Comparison of ENCODE assay signal across 8 cellular contexts in genomic region chr10:50367732-50368131, GRCh38.
A peak's percentile ranks its signal among the peaks of the same experiment; 100 is the strongest.
DNase-seq lines count a peak whose midpoint lies in the region; ATAC-seq, FAIRE-seq and TF ChIP-seq lines count a peak whose summit lies in the region.

No MANE protein-coding gene starts in this region.

- H4K20me1 ChIP-seq in DOHH2 (ENCODE audit: control insufficient read depth, insufficient read depth, low read depth, low read length): no peaks in the 10 kb centered on the region

- intact Hi-C loops in naive thymus-derived CD4-positive, alpha-beta T cell (cut with micrococcal nuclease): loop anchor here (1.0 to 5.0 kb wide), 2 partner anchors 50 to 286 kb away; no protein-coding TSS in a partner anchor
- intact Hi-C loops in activated T-helper 1 cell treated with anti-CD3 and anti-CD28 coated beads, Interleukin-12 subunit alpha, Interleukin-12 subunit beta, Interleukin-2, Interleukin-4 antibody, amounts not matched to agents 30 ng/mL and 10 ng/mL and 1 ng/mL, durations not matched to agents 14 hours and 24 hours and 36 hours (cut with micrococcal nuclease): loop anchor here (1.0 kb wide), 1 partner anchor 54 kb away; no protein-coding TSS in a partner anchor

- H3K27ac ChIP-seq in DOHH2 (ENCODE audit: low read depth, low read length): no peak overlapping the region
- no peak overlapping the region for H3K27ac ChIP-seq in naive thymus-derived CD4-positive, alpha-beta T cell (ENCODE audit: low read depth, low read length)

- POLR2A ChIA-PET in naive thymus-derived CD4-positive, alpha-beta T cell (lab: Charles Lee): interaction anchor here (0.6 kb wide), 1 partner anchor 83 kb away, joined by 3 read pairs; no protein-coding TSS in a partner anchor

- H3K36me3 Mint-ChIP-seq in naive thymus-derived CD4-positive, alpha-beta T cell: peaks cover 11 to 62% (median 48%) of the 10 kb centered on the region in 5 donors
- peaks cover 24% of the 10 kb centered on the region for H3K36me3 Mint-ChIP-seq in T-helper 2 cell treated with Interferon-gamma antibody and Interleukin-4, amounts not matched to agents 5 μg/mL and 100 μg/mL, for 36 hours (ENCODE audit: low read depth)
- no peaks in the 10 kb centered on the region for H3K36me3 Mint-ChIP-seq in mesothelial cell of epicardium
- H3K36me3 Mint-ChIP-seq in activated T-helper 1 cell treated with anti-CD3 and anti-CD28 coated beads, Interleukin-12 subunit alpha, Interleukin-12 subunit beta, Interleukin-2, Interleukin-4 antibody, amounts not matched to agents 30 ng/mL and 10 ng/mL and 1 ng/mL, durations not matched to agents 14 hours and 24 hours and 36 hours (ENCODE audit: low read depth): peaks cover 26% of the 10 kb centered on the region

- H3K36me3 ChIP-seq in DOHH2 (ENCODE audit: control insufficient read depth, low read length) (no peaks in the 10 kb centered on the region), bronchial epithelial cell (ENCODE audit: control insufficient read depth, insufficient read depth, low read length) (no peaks in the 10 kb centered on the region)
- peaks cover 0 to 7% (median 0%) of the 10 kb centered on the region in 3 experiments for H3K36me3 ChIP-seq in naive thymus-derived CD4-positive, alpha-beta T cell (ENCODE audit: control insufficient read depth in 2 of 3, insufficient read depth in 3 of 3, low read length in 3 of 3)

- H3K27me3 ChIP-seq in DOHH2 (ENCODE audit: control insufficient read depth, low read length): no peaks in the 10 kb centered on the region
- H3K27me3 ChIP-seq in bronchial epithelial cell (ENCODE audit: control insufficient read depth, insufficient read depth, low read length): no peaks in the 10 kb centered on the region
- no peaks in the 10 kb centered on the region for H3K27me3 ChIP-seq in naive thymus-derived CD4-positive, alpha-beta T cell (ENCODE audit: control insufficient read depth in 2 of 2, insufficient read depth in 2 of 2, low read length in 2 of 2)

- no peaks in the 10 kb centered on the region for H3K79me2 ChIP-seq in DOHH2 (ENCODE audit: control insufficient read depth, low read length)

- no peaks in the 10 kb centered on the region for H3K9me2 ChIP-seq in DOHH2 (replicated peaks; ENCODE audit: control insufficient read depth, low read length)

- H3K4me2 ChIP-seq in DOHH2 (ENCODE audit: low read length): no peak overlapping the region

- no peak overlapping the region for H3K27ac Mint-ChIP-seq in naive thymus-derived CD4-positive, alpha-beta T cell
- H3K27ac Mint-ChIP-seq in T-helper 2 cell treated with Interferon-gamma antibody and Interleukin-4, amounts not matched to agents 5 μg/mL and 100 μg/mL, for 36 hours: no peak overlapping the region
- no peak overlapping the region for H3K27ac Mint-ChIP-seq in mesothelial cell of epicardium
- no peak overlapping the region for H3K27ac Mint-ChIP-seq in activated T-helper 1 cell treated with anti-CD3 and anti-CD28 coated beads, Interleukin-12 subunit alpha, Interleukin-12 subunit beta, Interleukin-2, Interleukin-4 antibody, amounts not matched to agents 30 ng/mL and 10 ng/mL and 1 ng/mL, durations not matched to agents 14 hours and 24 hours and 36 hours

- DNase-seq in HuH-7 (ENCODE audit: low spot score) (peak; percentile 38), bronchial epithelial cell (ENCODE audit: low read depth) (peak; percentile 26), mesothelial cell of epicardium (ENCODE audit: low spot score in 2 of 2, unreplicated experiment in 2 of 2) (no peak), ecto neural progenitor cell (ENCODE audit: low spot score) (no peak)
- DNase-seq in naive thymus-derived CD4-positive, alpha-beta T cell: peak in 1 of 9 donors; percentile 5
- DNase-seq in T-helper 2 cell treated with Interferon-gamma antibody and Interleukin-4, amounts not matched to agents 5 μg/mL and 100 μg/mL, for 36 hours (ENCODE audit: low spot score): no peak
- no peak for DNase-seq in activated T-helper 1 cell treated with anti-CD3 and anti-CD28 coated beads, Interleukin-12 subunit alpha, Interleukin-12 subunit beta, Interleukin-2, Interleukin-4 antibody, amounts not matched to agents 30 ng/mL and 10 ng/mL and 1 ng/mL, durations not matched to agents 14 hours and 24 hours and 36 hours (ENCODE audit: low spot score)

- peaks cover 0 to 23% (median 6%) of the 10 kb centered on the region in 11 donors for H3K9me3 Mint-ChIP-seq in naive thymus-derived CD4-positive, alpha-beta T cell
- peaks cover 10% of the 10 kb centered on the region for H3K9me3 Mint-ChIP-seq in T-helper 2 cell treated with Interferon-gamma antibody and Interleukin-4, amounts not matched to agents 5 μg/mL and 100 μg/mL, for 36 hours
- peaks cover 8% of the 10 kb centered on the region for H3K9me3 Mint-ChIP-seq in mesothelial cell of epicardium
- peaks cover 7% of the 10 kb centered on the region for H3K9me3 Mint-ChIP-seq in activated T-helper 1 cell treated with anti-CD3 and anti-CD28 coated beads, Interleukin-12 subunit alpha, Interleukin-12 subunit beta, Interleukin-2, Interleukin-4 antibody, amounts not matched to agents 30 ng/mL and 10 ng/mL and 1 ng/mL, durations not matched to agents 14 hours and 24 hours and 36 hours

- H3K27me3 Mint-ChIP-seq in naive thymus-derived CD4-positive, alpha-beta T cell: no peaks in the 10 kb centered on the region
- no peaks in the 10 kb centered on the region for H3K27me3 Mint-ChIP-seq in T-helper 2 cell treated with Interferon-gamma antibody and Interleukin-4, amounts not matched to agents 5 μg/mL and 100 μg/mL, for 36 hours (ENCODE audit: low read depth)
- no peaks in the 10 kb centered on the region for H3K27me3 Mint-ChIP-seq in mesothelial cell of epicardium (ENCODE audit: low read depth)
- H3K27me3 Mint-ChIP-seq in activated T-helper 1 cell treated with anti-CD3 and anti-CD28 coated beads, Interleukin-12 subunit alpha, Interleukin-12 subunit beta, Interleukin-2, Interleukin-4 antibody, amounts not matched to agents 30 ng/mL and 10 ng/mL and 1 ng/mL, durations not matched to agents 14 hours and 24 hours and 36 hours (ENCODE audit: insufficient read depth): no peaks in the 10 kb centered on the region

- peaks cover 22% of the 10 kb centered on the region for H3K4me1 ChIP-seq in DOHH2 (ENCODE audit: control insufficient read depth, low read length)
- no peaks in the 10 kb centered on the region for H3K4me1 ChIP-seq in naive thymus-derived CD4-positive, alpha-beta T cell (ENCODE audit: control insufficient read depth in 2 of 2, insufficient read depth in 2 of 2, low read length in 2 of 2)

- TF ChIP-seq CTCF in DOHH2 (IDR thresholded peaks at IDR 0.05; ENCODE audit: low read depth, low read length, poor library complexity, severe bottlenecking): peak; percentile 69
- peak; percentile 27 for TF ChIP-seq CTCF in bronchial epithelial cell (IDR thresholded peaks at IDR 0.05; ENCODE audit: insufficient read depth, low read length, severe bottlenecking)
- TF ChIP-seq CTCF in mesothelial cell of epicardium (IDR thresholded peaks at IDR 0.05; ENCODE audit: unreplicated experiment): no peak

- peak; percentile 31 for ATAC-seq in naive thymus-derived CD4-positive, alpha-beta T cell

- peaks cover 13% of the 10 kb centered on the region for H3F3A ChIP-seq in DOHH2 (ENCODE audit: control insufficient read depth, insufficient read depth)

- H3K9me3 ChIP-seq in DOHH2 (ENCODE audit: control insufficient read depth, insufficient read depth, low read length): no peaks in the 10 kb centered on the region
- H3K9me3 ChIP-seq in naive thymus-derived CD4-positive, alpha-beta T cell (ENCODE audit: control insufficient read depth in 2 of 3, low read length in 3 of 3): no peaks in the 10 kb centered on the region

- CTCF ChIA-PET in naive thymus-derived CD4-positive, alpha-beta T cell (lab: Charles Lee): interaction anchor here (2.0 kb wide), 1 partner anchor 286 kb away, joined by 6 read pairs; no protein-coding TSS in a partner anchor

- FAIRE-seq in bronchial epithelial cell (lab: Jason Lieb, UNC): no peak

- H3K4me3 ChIP-seq in DOHH2 (ENCODE audit: low read length) (no peak overlapping the region), bronchial epithelial cell (ENCODE audit: low read depth, low read length) (no peak overlapping the region)
- no peak overlapping the region for H3K4me3 ChIP-seq in naive thymus-derived CD4-positive, alpha-beta T cell (ENCODE audit: low read length)

- no peak overlapping the region for H3K4me3 Mint-ChIP-seq in naive thymus-derived CD4-positive, alpha-beta T cell
- no peak overlapping the region for H3K4me3 Mint-ChIP-seq in T-helper 2 cell treated with Interferon-gamma antibody and Interleukin-4, amounts not matched to agents 5 μg/mL and 100 μg/mL, for 36 hours
- H3K4me3 Mint-ChIP-seq in mesothelial cell of epicardium: no peak overlapping the region
- H3K4me3 Mint-ChIP-seq in activated T-helper 1 cell treated with anti-CD3 and anti-CD28 coated beads, Interleukin-12 subunit alpha, Interleukin-12 subunit beta, Interleukin-2, Interleukin-4 antibody, amounts not matched to agents 30 ng/mL and 10 ng/mL and 1 ng/mL, durations not matched to agents 14 hours and 24 hours and 36 hours: no peak overlapping the region

- H3K4me1 Mint-ChIP-seq in naive thymus-derived CD4-positive, alpha-beta T cell: peaks cover 2 to 18% (median 15%) of the 10 kb centered on the region in 7 donors
- peaks cover 16% of the 10 kb centered on the region for H3K4me1 Mint-ChIP-seq in T-helper 2 cell treated with Interferon-gamma antibody and Interleukin-4, amounts not matched to agents 5 μg/mL and 100 μg/mL, for 36 hours (ENCODE audit: low read depth)
- H3K4me1 Mint-ChIP-seq in mesothelial cell of epicardium: no peaks in the 10 kb centered on the region
- peaks cover 8% of the 10 kb centered on the region for H3K4me1 Mint-ChIP-seq in activated T-helper 1 cell treated with anti-CD3 and anti-CD28 coated beads, Interleukin-12 subunit alpha, Interleukin-12 subunit beta, Interleukin-2, Interleukin-4 antibody, amounts not matched to agents 30 ng/mL and 10 ng/mL and 1 ng/mL, durations not matched to agents 14 hours and 24 hours and 36 hours (ENCODE audit: low read depth)

Comparison
In these comparisons a context has a peak if more than half of its experiments do, and no peak if none do; other contexts are left out.
1. DNase-seq: peak in HuH-7 (single experiment) and bronchial epithelial cell (single experiment); none in T-helper 2 cell treated with Interferon-gamma antibody and Interleukin-4, amounts not matched to agents 5 μg/mL and 100 μg/mL, for 36 hours (single experiment), mesothelial cell of epicardium (0 of 2), activated T-helper 1 cell treated with anti-CD3 and anti-CD28 coated beads, Interleukin-12 subunit alpha, Interleukin-12 subunit beta, Interleukin-2, Interleukin-4 antibody, amounts not matched to agents 30 ng/mL and 10 ng/mL and 1 ng/mL, durations not matched to agents 14 hours and 24 hours and 36 hours (single experiment) and ecto neural progenitor cell (single experiment).